1 cellular context compared by ENCODE assay signal in the genomic region with DNA sequence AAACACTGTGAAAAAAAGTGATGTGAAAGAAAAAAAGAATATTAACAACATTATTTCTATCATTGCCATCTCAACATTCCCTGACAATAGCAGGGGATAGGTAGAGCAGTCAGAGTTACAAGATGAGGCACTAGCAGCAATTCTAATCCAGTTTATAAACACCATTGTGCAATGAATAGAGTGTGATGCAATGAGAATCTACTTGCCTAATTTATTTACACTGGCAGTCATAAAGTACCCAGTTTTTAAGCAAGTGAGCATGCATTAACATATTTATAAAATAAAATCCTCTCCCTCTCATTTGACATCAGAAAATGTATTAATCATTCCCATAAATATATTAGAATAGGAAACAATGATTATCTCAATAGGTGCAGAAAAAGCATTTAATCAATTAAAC.
TF ChIP-seq lines count a peak whose summit lies in the region.

No MANE protein-coding gene starts in this region.

TF ChIP-seq in GM12878, 131 proteins besides CTCF, POLR2A, EP300 and RAD21 (continued from another document):
- TF ChIP-seq, protein P1, sequence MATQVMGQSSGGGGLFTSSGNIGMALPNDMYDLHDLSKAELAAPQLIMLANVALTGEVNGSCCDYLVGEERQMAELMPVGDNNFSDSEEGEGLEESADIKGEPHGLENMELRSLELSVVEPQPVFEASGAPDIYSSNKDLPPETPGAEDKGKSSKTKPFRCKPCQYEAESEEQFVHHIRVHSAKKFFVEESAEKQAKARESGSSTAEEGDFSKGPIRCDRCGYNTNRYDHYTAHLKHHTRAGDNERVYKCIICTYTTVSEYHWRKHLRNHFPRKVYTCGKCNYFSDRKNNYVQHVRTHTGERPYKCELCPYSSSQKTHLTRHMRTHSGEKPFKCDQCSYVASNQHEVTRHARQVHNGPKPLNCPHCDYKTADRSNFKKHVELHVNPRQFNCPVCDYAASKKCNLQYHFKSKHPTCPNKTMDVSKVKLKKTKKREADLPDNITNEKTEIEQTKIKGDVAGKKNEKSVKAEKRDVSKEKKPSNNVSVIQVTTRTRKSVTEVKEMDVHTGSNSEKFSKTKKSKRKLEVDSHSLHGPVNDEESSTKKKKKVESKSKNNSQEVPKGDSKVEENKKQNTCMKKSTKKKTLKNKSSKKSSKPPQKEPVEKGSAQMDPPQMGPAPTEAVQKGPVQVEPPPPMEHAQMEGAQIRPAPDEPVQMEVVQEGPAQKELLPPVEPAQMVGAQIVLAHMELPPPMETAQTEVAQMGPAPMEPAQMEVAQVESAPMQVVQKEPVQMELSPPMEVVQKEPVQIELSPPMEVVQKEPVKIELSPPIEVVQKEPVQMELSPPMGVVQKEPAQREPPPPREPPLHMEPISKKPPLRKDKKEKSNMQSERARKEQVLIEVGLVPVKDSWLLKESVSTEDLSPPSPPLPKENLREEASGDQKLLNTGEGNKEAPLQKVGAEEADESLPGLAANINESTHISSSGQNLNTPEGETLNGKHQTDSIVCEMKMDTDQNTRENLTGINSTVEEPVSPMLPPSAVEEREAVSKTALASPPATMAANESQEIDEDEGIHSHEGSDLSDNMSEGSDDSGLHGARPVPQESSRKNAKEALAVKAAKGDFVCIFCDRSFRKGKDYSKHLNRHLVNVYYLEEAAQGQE (IDR thresholded peaks at IDR 0.05; ENCODE audit: low read depth, low read length), result no peak
- TF ChIP-seq TARDBP (IDR thresholded peaks at IDR 0.05; ENCODE audit: borderline replicate concordance) (no peak), RUNX3 (IDR thresholded peaks at IDR 0.05; ENCODE audit: low read length) (no peak), MYB (IDR thresholded peaks at IDR 0.05; ENCODE audit: borderline replicate concordance, low read depth, low read length) (no peak), SMARCA5 (IDR thresholded peaks at IDR 0.05) (no peak), SIN3A (IDR thresholded peaks at IDR 0.05; ENCODE audit: low read depth, low read length) (no peak), ZNF274 (IDR thresholded peaks at IDR 0.05; ENCODE audit: insufficient read depth, insufficient read length) (no peak), SIX5 (IDR thresholded peaks at IDR 0.05; ENCODE audit: low read depth, low read length, severe bottlenecking) (no peak)
